ENCODE assay signal across 20 cellular contexts in genomic region chr6:136950436-136950835, GRCh38. TPM values are rescaled to one million over a fixed set of nuclear protein-coding genes. Genes with fewer than 3 reads are reported as not detected.
"Had no signal": no experiment of that assay in that cellular context is flagged by ENCODE, and none has a peak within 500 bp of the region (broad histone marks: within the 10 kb centered on the region; RNA-seq: fewer than 3 reads in every experiment).

No MANE protein-coding gene starts in this region.

- H3K4me3 ChIP-seq: cardiac muscle cell, pancreas, right lobe of liver, stomach had no signal

- H3K36me3 Mint-ChIP-seq: stimulated activated effector memory CD8-positive, alpha-beta T cell treated with anti-CD3 and anti-CD28 coated beads, Interleukin-12 subunit alpha, Interleukin-12 subunit beta, amount 100 ng/mL, for 72 hours had no signal

- H3K36me3 ChIP-seq: cardiac muscle cell, pancreas, right lobe of liver, stomach had no signal

- H3K27me3 ChIP-seq: cardiac muscle cell, pancreas, right lobe of liver, stomach had no signal

- ATAC-seq: pancreas; right lobe of liver; stimulated activated effector memory CD8-positive, alpha-beta T cell treated with anti-CD3 and anti-CD28 coated beads, Interleukin-12 subunit alpha, Interleukin-12 subunit beta, amount 100 ng/mL, for 72 hours had no signal

- H3K27ac Mint-ChIP-seq: activated naive CD8-positive, alpha-beta T cell treated with anti-CD3 and anti-CD28 coated beads for 36 hours; activated T-helper 1 cell treated with anti-CD3 and anti-CD28 coated beads, Interleukin-12 subunit alpha, Interleukin-12 subunit beta, Interleukin-2, Interleukin-4 antibody, amounts not matched to agents 30 ng/mL and 10 ng/mL and 1 ng/mL, durations not matched to agents 14 hours and 24 hours and 36 hours; stimulated activated effector memory CD8-positive, alpha-beta T cell treated with anti-CD3 and anti-CD28 coated beads, Interleukin-12 subunit alpha, Interleukin-12 subunit beta, amount 100 ng/mL, for 72 hours had no signal

- H3K4me1 ChIP-seq: pancreas, right lobe of liver had no signal

- H3K9me3 ChIP-seq: pancreas, right lobe of liver, stomach had no signal

- H3K9me3 Mint-ChIP-seq: activated T-helper 1 cell treated with anti-CD3 and anti-CD28 coated beads, Interleukin-12 subunit alpha, Interleukin-12 subunit beta, Interleukin-2, Interleukin-4 antibody, amounts not matched to agents 30 ng/mL and 10 ng/mL and 1 ng/mL, durations not matched to agents 14 hours and 24 hours and 36 hours; stimulated activated effector memory CD8-positive, alpha-beta T cell treated with anti-CD3 and anti-CD28 coated beads, Interleukin-12 subunit alpha, Interleukin-12 subunit beta, amount 100 ng/mL, for 72 hours had no signal

- DNase-seq: activated CD4-positive, alpha-beta T cell treated with anti-CD3 and anti-CD28 coated beads, Interleukin-2, amount 50 U/mL, for 4 hours; activated naive CD8-positive, alpha-beta T cell treated with anti-CD3 and anti-CD28 coated beads for 36 hours; activated T-cell treated with anti-CD3 and anti-CD28 coated beads for 4 hours; amniotic stem cell; pancreas; right lobe of liver; stimulated activated CD4-positive, alpha-beta T cell treated with anti-CD3 and anti-CD28 coated beads, Interleukin-4, amount 100 ng/mL, for 24 hours; stomach; T-helper 2 cell; trophoblast cell had no signal

- H3K4me3 Mint-ChIP-seq: activated naive CD8-positive, alpha-beta T cell treated with anti-CD3 and anti-CD28 coated beads for 36 hours; activated T-helper 1 cell treated with anti-CD3 and anti-CD28 coated beads, Interleukin-12 subunit alpha, Interleukin-12 subunit beta, Interleukin-2, Interleukin-4 antibody, amounts not matched to agents 30 ng/mL and 10 ng/mL and 1 ng/mL, durations not matched to agents 14 hours and 24 hours and 36 hours; stimulated activated effector memory CD8-positive, alpha-beta T cell treated with anti-CD3 and anti-CD28 coated beads, Interleukin-12 subunit alpha, Interleukin-12 subunit beta, amount 100 ng/mL, for 72 hours had no signal

- H3K27ac ChIP-seq: cardiac muscle cell, epithelial cell of prostate, pancreas, right lobe of liver, stomach had no signal

- H3K4me1 Mint-ChIP-seq: activated naive CD8-positive, alpha-beta T cell treated with anti-CD3 and anti-CD28 coated beads for 36 hours; stimulated activated effector memory CD8-positive, alpha-beta T cell treated with anti-CD3 and anti-CD28 coated beads, Interleukin-12 subunit alpha, Interleukin-12 subunit beta, amount 100 ng/mL, for 72 hours had no signal

RNA-seq across cellular contexts. Expression of gene SLC35D3, which starts 28.3 kb away (rescaled TPM):
- total RNA-seq: activated naive CD8-positive, alpha-beta T cell treated with anti-CD3 and anti-CD28 coated beads for 36 hours; activated T-helper 1 cell treated with anti-CD3 and anti-CD28 coated beads, Interleukin-12 subunit alpha, Interleukin-12 subunit beta, Interleukin-2, Interleukin-4 antibody, amounts not matched to agents 30 ng/mL and 10 ng/mL and 1 ng/mL, durations not matched to agents 14 hours and 24 hours and 36 hours; chondrocyte; dermis microvascular lymphatic vessel endothelial cell; fibroblast of lung; lung microvascular endothelial cell; pulmonary artery endothelial cell; right lobe of liver had no signal
- polyA plus RNA-seq: fibroblast of lung, keratinocyte had no signal
